ENCODE assay signal across 17 cellular contexts in genomic region chr22:46551321-46551720, GRCh38. TPM values are rescaled to one million over a fixed set of nuclear protein-coding genes. Genes with fewer than 3 reads are reported as not detected.
A peak's percentile ranks its signal among the peaks of the same experiment; 100 is the strongest.
DNase-seq lines count a peak whose midpoint lies in the region; ATAC-seq, FAIRE-seq and TF ChIP-seq lines count a peak whose summit lies in the region.
"Had no signal": no experiment of that assay in that cellular context is flagged by ENCODE, and none has a peak within 500 bp of the region (broad histone marks: within the 10 kb centered on the region; RNA-seq: fewer than 3 reads in every experiment).

No MANE protein-coding gene starts in this region.

- H3K4me2 ChIP-seq in osteoblast (ENCODE audit: insufficient read depth, low read length): no peak overlapping the region

- intact Hi-C loops in heart right ventricle (cut with DNase I): no loop called here
- intact Hi-C loops in kidney (cut with DNase I): no loop called here

- TF ChIP-seq CTCF in right atrium auricular region (IDR thresholded peaks at IDR 0.05): no peak
- TF ChIP-seq CTCF in heart right ventricle (IDR thresholded peaks at IDR 0.05): no peak
- no peak for TF ChIP-seq CTCF in kidney (IDR thresholded peaks at IDR 0.05; ENCODE audit: borderline replicate concordance, extremely low read depth, insufficient read depth)
- no peak for TF ChIP-seq CTCF in osteoblast (IDR thresholded peaks at IDR 0.05; ENCODE audit: extremely low read depth, low read depth, low read length)

- H3K4me1 ChIP-seq in right atrium auricular region (peaks cover 0 to 37% of the 10 kb centered on the region in 2 donors), heart right ventricle (peaks cover 6 to 52% (median 20%) of the 10 kb centered on the region in 9 donors), kidney (ENCODE audit: control insufficient read depth in 1 of 2, insufficient read depth in 1 of 2, low read depth in 1 of 2, low read length in 2 of 2) (peaks cover 14 to 19% of the 10 kb centered on the region in 2 donors), osteoblast (ENCODE audit: insufficient read depth, low read length) (peaks cover 23% of the 10 kb centered on the region)
- H3K4me1 ChIP-seq: HAP-1 had no signal

- H3K79me2 ChIP-seq in osteoblast (ENCODE audit: insufficient read depth, low read length): no peaks in the 10 kb centered on the region

- DNase-seq in right atrium auricular region (ENCODE audit: low spot score) (no peak), heart right ventricle (no peak), kidney (peak; percentile 64), osteoblast (ENCODE audit: insufficient read length, low spot score, missing footprints) (peak; percentile 52), NCI-H526 treated with DMSO at 0.1 percent for 48 hours (lab: John Stamatoyannopoulos, UW) (no peak), NCI-H2196 (lab: John Stamatoyannopoulos, UW; ENCODE audit: unreplicated experiment) (no peak)
- DNase-seq: C1 segment of cervical spinal cord; Calu3; CD4-positive, alpha-beta T cell; DMS 273 treated with DMSO at 0.1 percent for 48 hours; GOT3 had no signal

- ATAC-seq in heart right ventricle: no peak
- ATAC-seq in GM21360 (IDR thresholded peaks at IDR 0.05; ENCODE audit: unreplicated experiment): no peak
- ATAC-seq: HepG2 had no signal

- no peaks in the 10 kb centered on the region for H3K27me3 ChIP-seq in right atrium auricular region
- H3K27me3 ChIP-seq in heart right ventricle: no peaks in the 10 kb centered on the region
- peaks cover 3% of the 10 kb centered on the region for H3K27me3 ChIP-seq in osteoblast (ENCODE audit: insufficient read depth, low read length)

- H3K9me3 ChIP-seq in right atrium auricular region (peaks cover 0 to 9% of the 10 kb centered on the region in 2 donors), heart right ventricle (peaks cover 0 to 15% (median 0%) of the 10 kb centered on the region in 11 donors), kidney (ENCODE audit: control insufficient read depth in 1 of 2, low read length in 2 of 2) (no peaks in the 10 kb centered on the region), osteoblast (ENCODE audit: low read depth, low read length) (peaks cover 6% of the 10 kb centered on the region)

- H3K4me3 ChIP-seq in right atrium auricular region (no peak overlapping the region), heart right ventricle (no peak overlapping the region), kidney (ENCODE audit: low read length in 2 of 2) (no peak overlapping the region), osteoblast (ENCODE audit: insufficient read depth, low read length) (no peak overlapping the region)
- H3K4me3 ChIP-seq: HAP-1 had no signal

- no peaks in the 10 kb centered on the region for H3K36me3 ChIP-seq in right atrium auricular region
- peaks cover 0 to 15% (median 0%) of the 10 kb centered on the region in 9 donors for H3K36me3 ChIP-seq in heart right ventricle
- no peaks in the 10 kb centered on the region for H3K36me3 ChIP-seq in kidney (ENCODE audit: control insufficient read depth in 1 of 2, insufficient read depth in 2 of 2, low read length in 2 of 2)
- H3K36me3 ChIP-seq in osteoblast (ENCODE audit: insufficient read depth, low read length): no peaks in the 10 kb centered on the region
- H3K36me3 ChIP-seq: HAP-1 had no signal

- FAIRE-seq in kidney (lab: Jason Lieb, UNC): no peak
- FAIRE-seq: A204.1, GM12891, HepG2, HTR-8/SVneo had no signal

- H4K20me1 ChIP-seq in osteoblast (ENCODE audit: insufficient read depth, low read length): no peaks in the 10 kb centered on the region

- H3K27ac ChIP-seq in right atrium auricular region (peak overlapping the region; percentile 43 to 88), heart right ventricle (no peak overlapping the region), kidney (ENCODE audit: low read depth in 2 of 2, low read length in 2 of 2) (no peak overlapping the region), osteoblast (ENCODE audit: low read depth, low read length) (no peak overlapping the region)

- WGBS in heart right ventricle, 2 donors: 82 to 86% methylated on average over 9 of the region's 9 CpGs

- no peak overlapping the region for H3K9ac ChIP-seq in kidney (ENCODE audit: low read length in 2 of 2)

- H2AFZ ChIP-seq in osteoblast (ENCODE audit: low read length): no peak overlapping the region

RNA-seq across cellular contexts. Expression of gene CELSR1, which starts 13.9 kb away (rescaled TPM):
- 1 to 10 TPM; 7.1 to 9.6 TPM for total RNA-seq in right atrium auricular region
- total RNA-seq in heart right ventricle: 10 to 100 TPM in 7 of 10 donors, 1 to 10 TPM in 3; 5.5 to 16.7 (median 11.8) TPM
- polyA plus RNA-seq in heart right ventricle: 1 to 10 TPM; 4.0 to 6.4 TPM
- total RNA-seq in kidney: 49.9 TPM
- polyA plus RNA-seq in kidney (ENCODE audit: insufficient read depth, low read depth, low replicate concordance): 15.7 TPM
- total RNA-seq in osteoblast: 2.7 and 3.6 TPM in 2 replicates

Comparison
In these comparisons a context has a peak if more than half of its experiments do, and no peak if none do; other contexts are left out.
1. H3K27ac ChIP-seq: peak in right atrium auricular region (2 of 2); none in heart right ventricle (0 of 10), kidney (0 of 2) and osteoblast (single experiment).
2. DNase-seq: peak in kidney (single experiment) and osteoblast (single experiment); none in right atrium auricular region (single experiment), heart right ventricle (0 of 2), NCI-H526 treated with DMSO at 0.1 percent for 48 hours (single experiment) and NCI-H2196 (single experiment).